ENCODE assay signal across 32 cellular contexts in genomic region chr7:8441602-8442294, GRCh38. TPM values are rescaled to one million over a fixed set of nuclear protein-coding genes. Genes with fewer than 3 reads are reported as not detected.
DNase-seq lines count a peak whose midpoint lies in the region; ATAC-seq and TF ChIP-seq lines count a peak whose summit lies in the region.
"Had no signal": no experiment of that assay in that cellular context is flagged by ENCODE, and none has a peak within 500 bp of the region (broad histone marks: within the 10 kb centered on the region; RNA-seq: fewer than 3 reads in every experiment).

No MANE protein-coding gene starts in this region.

- H3K36me3 Mint-ChIP-seq in endodermal cell (ENCODE audit: low read depth) = no peaks in the 10 kb centered on the region
- no peaks in the 10 kb centered on the region for H3K36me3 Mint-ChIP-seq in nephron (ENCODE audit: low read depth)
- H3K36me3 Mint-ChIP-seq in natural killer cell = peaks cover 11% of the 10 kb centered on the region

- H3K27ac Mint-ChIP-seq in endodermal cell (no peak overlapping the region), nephron (no peak overlapping the region), natural killer cell (no peak overlapping the region)
- H3K27ac Mint-ChIP-seq: activated B cell treated with CpG ODN at 0.5 μM for 24 hours; activated T-helper 2 cell treated with anti-CD3 and anti-CD28 coated beads, Interferon-gamma antibody, Interleukin-2, Interleukin-4, amounts not matched to agents 10 μg/mL and 5 μg/mL and 100 μg/mL, durations not matched to agents 14 hours and 24 hours and 36 hours had no signal

- H3K9me3 ChIP-seq in cardiac muscle cell (ENCODE audit: low read depth) = no peaks in the 10 kb centered on the region
- peaks cover 2% of the 10 kb centered on the region for H3K9me3 ChIP-seq in right cardiac atrium (ENCODE audit: control insufficient read depth, low read length)
- H3K9me3 ChIP-seq in endodermal cell (ENCODE audit: control insufficient read depth, low read length) = peaks cover under 1% of the 10 kb centered on the region
- H3K9me3 ChIP-seq in stomach = peaks cover 0 to 31% (median 10%) of the 10 kb centered on the region in 4 donors
- H3K9me3 ChIP-seq: neutrophil, psoas muscle had no signal

- H3K27me3 Mint-ChIP-seq in endodermal cell (ENCODE audit: insufficient read depth) = peaks cover 94% of the 10 kb centered on the region
- peaks cover 100% of the 10 kb centered on the region for H3K27me3 Mint-ChIP-seq in nephron (ENCODE audit: low read depth)
- peaks cover 58 to 97% of the 10 kb centered on the region in 2 donors for H3K27me3 Mint-ChIP-seq in natural killer cell (ENCODE audit: low read depth in 2 of 2)

- no peak overlapping the region for H3K9ac ChIP-seq in endodermal cell (ENCODE audit: extremely low read depth, low read length, poor library complexity, severe bottlenecking)

- H3K4me3 ChIP-seq in cardiac muscle cell = peak overlapping the region; percentile 19
- no peak overlapping the region for H3K4me3 ChIP-seq in right cardiac atrium (ENCODE audit: low read length)
- peak overlapping the region; percentile 79 for H3K4me3 ChIP-seq in endodermal cell (ENCODE audit: low read length)
- H3K4me3 ChIP-seq in stomach = no peak overlapping the region
- H3K4me3 ChIP-seq: A549, K562, psoas muscle, skin epidermis had no signal

- no peaks in the 10 kb centered on the region for H3K36me3 ChIP-seq in cardiac muscle cell
- no peaks in the 10 kb centered on the region for H3K36me3 ChIP-seq in endodermal cell (ENCODE audit: control insufficient read depth, insufficient read depth, low read length)
- H3K36me3 ChIP-seq in stomach = no peaks in the 10 kb centered on the region
- H3K36me3 ChIP-seq: BE2C, neutrophil had no signal

- TF ChIP-seq POLR2A in stomach (IDR thresholded peaks at IDR 0.05) = no peak

- H3K4me3 Mint-ChIP-seq in endodermal cell = peak overlapping the region; percentile 46
- H3K4me3 Mint-ChIP-seq in nephron = peak overlapping the region in 2 of 3 experiments; percentile 49 to 67
- no peak overlapping the region for H3K4me3 Mint-ChIP-seq in natural killer cell
- H3K4me3 Mint-ChIP-seq: activated B cell treated with CpG ODN at 0.5 μM for 24 hours; activated naive CD8-positive, alpha-beta T cell treated with anti-CD3 and anti-CD28 coated beads, Interleukin-2, amount 10 ng/mL, durations not matched to agents 7 days and 5 days; central memory CD8-positive, alpha-beta T cell had no signal

- no peak for TF ChIP-seq EP300 in stomach (IDR thresholded peaks at IDR 0.05)

- H3K27ac ChIP-seq in cardiac muscle cell (no peak overlapping the region), right cardiac atrium (ENCODE audit: low read length) (no peak overlapping the region), endodermal cell (ENCODE audit: low read depth, low read length) (no peak overlapping the region), stomach (no peak overlapping the region)
- H3K27ac ChIP-seq: A549, neutrophil, psoas muscle, skin epidermis had no signal

- H3K4me1 Mint-ChIP-seq in endodermal cell = peaks cover 29% of the 10 kb centered on the region
- peaks cover 19% of the 10 kb centered on the region for H3K4me1 Mint-ChIP-seq in nephron
- H3K4me1 Mint-ChIP-seq in natural killer cell = peaks cover 5 to 19% of the 10 kb centered on the region in 2 donors

- H3K9me3 Mint-ChIP-seq in endodermal cell (no peaks in the 10 kb centered on the region), nephron (peaks cover 5% of the 10 kb centered on the region), natural killer cell (peaks cover 2 to 5% of the 10 kb centered on the region in 2 donors)
- H3K9me3 Mint-ChIP-seq: central memory CD8-positive, alpha-beta T cell had no signal

- 2% methylated on average over 38 of the region's 38 CpGs for WGBS in right cardiac atrium
- 0 to 1% methylated on average over 9 to 38 of the region's 38 CpGs for WGBS in endodermal cell (ENCODE audit: insufficient coverage in 1 of 2, insufficient read length in 1 of 2), 2 experiments
- WGBS in stomach, 5 donors = 5 to 12% (median 8%) methylated on average over 37 to 38 of the region's 38 CpGs

- intact Hi-C loops in right cardiac atrium (cut with DNase I) = no loop called here
- intact Hi-C loops in natural killer cell (cut with micrococcal nuclease) = no loop called here
- intact Hi-C loops in stomach (cut with DNase I; ENCODE audit: low total_unique reads) = no loop called here

- H3K27me3 ChIP-seq in cardiac muscle cell (peaks cover 95% of the 10 kb centered on the region), right cardiac atrium (ENCODE audit: control insufficient read depth, insufficient read depth) (peaks cover 2% of the 10 kb centered on the region), endodermal cell (ENCODE audit: control insufficient read depth, insufficient read depth, low read length, poor library complexity, severe bottlenecking) (peaks cover 100% of the 10 kb centered on the region), stomach (peaks cover 40 to 87% (median 70%) of the 10 kb centered on the region in 3 donors)
- H3K27me3 ChIP-seq: BE2C had no signal

- DNase-seq in cardiac muscle cell (ENCODE audit: low read depth in 1 of 2, low spot score in 1 of 2) (no peak), right cardiac atrium (no peak), endodermal cell (peak; percentile 62), natural killer cell (no peak), stomach (no peak), globus pallidus (ENCODE audit: low spot score) (no peak)
- DNase-seq: activated B cell treated with CpG ODN at 0.5 μM for 24 hours; activated CD8-positive, alpha-beta memory T cell treated with anti-CD3 and anti-CD28 coated beads, Interleukin-2, amount 50 U/mL, for 4 hours; activated naive CD8-positive, alpha-beta T cell treated with anti-CD3 and anti-CD28 coated beads, Interleukin-2, amount 10 ng/mL, durations not matched to agents 7 days and 5 days; BE2C; DND-41; MM.1S; NCI-H1417; NCI-H2081; NCI-H446 treated with DMSO at 0.1 percent for 48 hours; psoas muscle; SHP77 treated with DMSO at 0.1 percent for 48 hours; stimulated activated CD4-positive, alpha-beta T cell treated with anti-CD3 and anti-CD28 coated beads, Interleukin-2, amount 100 ng/mL, for 24 hours; T1000 had no signal

- ATAC-seq in right cardiac atrium (no peak), natural killer cell (no peak), HG02840 (IDR thresholded peaks at IDR 0.05; ENCODE audit: low FRiP score, unreplicated experiment) (no peak)
- ATAC-seq: A549, Panc1, psoas muscle had no signal

- H3K4me1 ChIP-seq in cardiac muscle cell (ENCODE audit: low read depth) = peaks cover 7% of the 10 kb centered on the region
- H3K4me1 ChIP-seq in right cardiac atrium (ENCODE audit: control insufficient read depth, insufficient read depth, low read length) = no peaks in the 10 kb centered on the region
- H3K4me1 ChIP-seq in endodermal cell (ENCODE audit: control insufficient read depth, insufficient read depth, low read length) = peaks cover 7% of the 10 kb centered on the region
- peaks cover 0 to 32% (median 26%) of the 10 kb centered on the region in 4 donors for H3K4me1 ChIP-seq in stomach
- H3K4me1 ChIP-seq: A549, BE2C, psoas muscle had no signal

- TF ChIP-seq CTCF in cardiac muscle cell (IDR thresholded peaks at IDR 0.05; ENCODE audit: low read depth, low read length) = no peak
- TF ChIP-seq CTCF in endodermal cell (conservative IDR thresholded peaks at IDR 0.05) = no peak
- TF ChIP-seq CTCF in nephron (IDR thresholded peaks at IDR 0.05; ENCODE audit: unreplicated experiment in 3 of 3) = no peak
- no peak for TF ChIP-seq CTCF in natural killer cell (IDR thresholded peaks at IDR 0.05)
- no peak for TF ChIP-seq CTCF in stomach (IDR thresholded peaks at IDR 0.05)

RNA-seq across cellular contexts. Expression of gene NXPH1, which starts 8.3 kb away (rescaled TPM):
- total RNA-seq in cardiac muscle cell (0.95 and 2.2 TPM in 2 replicates), right cardiac atrium (not detected), endodermal cell (under 1 TPM in 1 of 2 donors, not detected in 1; 0.24 TPM), natural killer cell (not detected), stomach (under 1 TPM in 1 of 5 donors, not detected in 4; 0.37 TPM)
- polyA plus RNA-seq in cardiac muscle cell (0.76 and 1.7 TPM in 2 replicates), right cardiac atrium (not detected), stomach (not detected)
- 0.28 TPM for polyA plus RNA-seq in endodermal cell (2013, experiment 1 of 2)
- polyA plus RNA-seq in endodermal cell (2013, experiment 2 of 2) = 0.17 TPM
- total RNA-seq: activated B cell treated with CpG ODN at 0.5 μM for 24 hours; activated naive CD8-positive, alpha-beta T cell treated with anti-CD3 and anti-CD28 coated beads, Interleukin-2, amount 10 ng/mL, durations not matched to agents 7 days and 5 days; activated T-helper 2 cell treated with anti-CD3 and anti-CD28 coated beads, Interferon-gamma antibody, Interleukin-2, Interleukin-4, amounts not matched to agents 10 μg/mL and 5 μg/mL and 100 μg/mL, durations not matched to agents 14 hours and 24 hours and 36 hours; dermis microvascular lymphatic vessel endothelial cell; kidney; lower leg skin; mononuclear cell; psoas muscle had no signal
- polyA plus RNA-seq: A549, K562, psoas muscle had no signal

Comparison
In these comparisons a context has a peak if more than half of its experiments do, and no peak if none do; other contexts are left out.
1. H3K4me3 ChIP-seq: peak in cardiac muscle cell (single experiment) and endodermal cell (single experiment); none in right cardiac atrium (single experiment) and stomach (0 of 4).